In the genomic region with DNA sequence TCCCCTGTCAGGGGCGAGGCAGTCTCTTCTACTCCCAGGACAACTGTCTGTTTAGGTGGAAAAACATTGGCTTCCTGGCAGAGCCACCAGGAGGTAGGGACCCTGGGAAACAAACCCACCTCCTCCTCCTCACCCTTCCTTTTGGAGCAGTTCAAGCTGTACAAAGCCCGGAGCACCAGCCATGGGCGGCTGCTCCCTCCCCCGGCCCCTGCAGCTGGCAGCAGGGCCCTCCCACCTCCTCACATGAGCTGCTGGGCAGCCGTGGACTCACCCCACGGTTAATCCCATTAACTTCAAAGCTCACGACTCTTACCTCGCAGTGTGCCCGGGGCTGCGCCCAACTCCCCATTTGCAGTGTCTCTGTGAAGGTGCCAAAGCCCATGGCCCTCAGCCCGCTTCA, we compare ENCODE assay signal across 15 cellular contexts. TPM values are rescaled to one million over a fixed set of nuclear protein-coding genes. Genes with fewer than 3 reads are reported as not detected.
DNase-seq lines count a peak whose midpoint lies in the region; FAIRE-seq and TF ChIP-seq lines count a peak whose summit lies in the region.
"Had no signal": no experiment of that assay in that cellular context is flagged by ENCODE, and none has a peak within 500 bp of the region (broad histone marks: within the 10 kb centered on the region; RNA-seq: fewer than 3 reads in every experiment).

No MANE protein-coding gene starts in this region.

- H3K23me2 ChIP-seq in H1 (ENCODE audit: low read depth, low read length) = peaks cover 7% of the 10 kb centered on the region

- H3K79me2 ChIP-seq in H1 (ENCODE audit: control insufficient read depth in 1 of 2, insufficient read depth in 2 of 2, low read length in 2 of 2) = peaks cover 0 to 5% of the 10 kb centered on the region in 2 experiments; a peak in 1 of 4 replicates
- H3K79me2 ChIP-seq in osteoblast (ENCODE audit: insufficient read depth, low read length) = no peaks in the 10 kb centered on the region

- TF ChIP-seq EP300 in H1 (IDR thresholded peaks at IDR 0.05; ENCODE audit: borderline replicate concordance in 1 of 2, low read depth in 2 of 2, low read length in 2 of 2) (no peak), sigmoid colon (IDR thresholded peaks at IDR 0.05) (no peak)

- no peak overlapping the region for H2BK20ac ChIP-seq in H1 (ENCODE audit: low read length)

- no peak overlapping the region for H2BK5ac ChIP-seq in H1 (ENCODE audit: low read depth, low read length)

- intact Hi-C loops in sigmoid colon (cut with DNase I) = no loop called here

- 93% methylated on average over 11 of the region's 11 CpGs; no CpG with 5 or more reads in 1 of the 2 experiments for WGBS in H1 (ENCODE audit: extremely low coverage in 1 of 2, insufficient coverage in 1 of 2, insufficient read length in 1 of 2, insufficient replicate concordance in 2 of 2, low coverage in 1 of 2, low lambda C conversion rate in 2 of 2, missing lambda C conversion rate in 1 of 2), 2 experiments
- WGBS in sigmoid colon, 2 donors = 74 to 81% methylated on average over 11 of the region's 11 CpGs

- H3K27ac ChIP-seq in H1 (ENCODE audit: low read depth, low read length) (no peak overlapping the region), osteoblast (ENCODE audit: low read depth, low read length) (no peak overlapping the region), WERI-Rb-1 (no peak overlapping the region), sigmoid colon (no peak overlapping the region)
- H3K27ac ChIP-seq: A549, HL-60 had no signal

- no peak for TF ChIP-seq POLR2A in H1 (IDR thresholded peaks at IDR 0.05; ENCODE audit: control extremely low read depth in 1 of 2, low read depth in 2 of 2, low read length in 2 of 2)
- no peak for TF ChIP-seq POLR2A in sigmoid colon (IDR thresholded peaks at IDR 0.05)

- no peak overlapping the region for H2BK120ac ChIP-seq in H1 (replicated peaks; ENCODE audit: low read depth, low read length)

- no peak overlapping the region for H4K5ac ChIP-seq in H1 (ENCODE audit: insufficient read length, low read depth, low read length)

- no peak overlapping the region for H3K23ac ChIP-seq in H1 (ENCODE audit: insufficient read length)

- peaks cover 4% of the 10 kb centered on the region; the same call in 1 of the 2 replicates for H3K79me1 ChIP-seq in H1 (ENCODE audit: low read depth, low read length)

- H4K91ac ChIP-seq in H1 (replicated peaks; ENCODE audit: insufficient read length, low read length) = no peak overlapping the region

- DNase-seq in H7 (peak; percentile 51), H1 (ENCODE audit: low read depth in 1 of 2, low spot score in 2 of 2) (no peak), osteoblast (ENCODE audit: insufficient read length, low spot score, missing footprints) (peak; percentile 38), T1000 (lab: John Stamatoyannopoulos, UW) (no peak), WERI-Rb-1 (no peak), sigmoid colon (no peak)
- DNase-seq: AML-193; Calu3; CD8-positive, alpha-beta T cell; GF-D8; GOT3; HCEC 1CT; HFFc6 had no signal

- H3K4me2 ChIP-seq in H1 (ENCODE audit: insufficient read depth in 1 of 2, low read depth in 2 of 2, low read length in 2 of 2) (no peak overlapping the region), osteoblast (ENCODE audit: insufficient read depth, low read length) (no peak overlapping the region)
- H3K4me2 ChIP-seq: A549 had no signal

- H3K18ac ChIP-seq in H1 (ENCODE audit: extremely low read depth, low read length) = no peak overlapping the region

- CTCF ChIA-PET in H1 (lab: Charles Lee; ENCODE audit: partially characterized antibody) = no interaction called here

- no peak overlapping the region for H3K14ac ChIP-seq in H1 (ENCODE audit: insufficient read length)

- H3K27me3 ChIP-seq in H7 (ENCODE audit: control insufficient read depth, insufficient read depth, low read length) = no peaks in the 10 kb centered on the region
- H3K27me3 ChIP-seq in H1 (replicated peaks in 1 of 4; ENCODE audit: control insufficient read depth in 3 of 4, extremely low read depth in 1 of 4, insufficient read depth in 3 of 4, low read length in 3 of 4) = peaks cover 0 to 2% (median under 1%) of the 10 kb centered on the region in 4 experiments; a peak in 2 of 7 replicates
- no peaks in the 10 kb centered on the region for H3K27me3 ChIP-seq in osteoblast (ENCODE audit: insufficient read depth, low read length)
- peaks cover 95% of the 10 kb centered on the region for H3K27me3 ChIP-seq in WERI-Rb-1 (ENCODE audit: insufficient read depth, low read depth, severe bottlenecking)
- no peaks in the 10 kb centered on the region for H3K27me3 ChIP-seq in sigmoid colon

- H4K8ac ChIP-seq in H1 (ENCODE audit: extremely low read depth, insufficient read depth, low read length) = no peak overlapping the region; the same call in 1 of the 2 replicates

- no peak overlapping the region for H3K56ac ChIP-seq in H1 (replicated peaks; ENCODE audit: insufficient read length, low read depth, low read length)

- H2AFZ ChIP-seq in H1 (ENCODE audit: low read length) (no peak overlapping the region), osteoblast (ENCODE audit: low read length) (no peak overlapping the region)

- H2AK5ac ChIP-seq in H1 (ENCODE audit: low read depth, low read length) = no peak overlapping the region

- no peak overlapping the region for H2BK12ac ChIP-seq in H1 (ENCODE audit: low read depth, low read length)

- H3K4me3 ChIP-seq in H7 (ENCODE audit: insufficient read depth, low read depth, low read length) (no peak overlapping the region), H1 (ENCODE audit: extremely low read depth in 1 of 4, insufficient read depth in 2 of 4, low read depth in 3 of 4, low read length in 4 of 4) (no peak overlapping the region), osteoblast (ENCODE audit: insufficient read depth, low read length) (no peak overlapping the region), WERI-Rb-1 (ENCODE audit: low read depth, low read length) (no peak overlapping the region), sigmoid colon (no peak overlapping the region)
- H3K4me3 ChIP-seq: A549 had no signal

- no peak overlapping the region for H3K9ac ChIP-seq in H1 (replicated peaks in 1 of 4; ENCODE audit: extremely low read depth in 1 of 4, low read depth in 3 of 4, low read length in 3 of 4)

- H4K20me1 ChIP-seq in H1 (replicated peaks in 1 of 2; ENCODE audit: control insufficient read depth in 1 of 2, insufficient read depth in 2 of 2, low read length in 2 of 2) = peaks cover 0 to 7% of the 10 kb centered on the region in 2 experiments
- H4K20me1 ChIP-seq in osteoblast (ENCODE audit: insufficient read depth, low read length) = no peaks in the 10 kb centered on the region

- TF ChIP-seq RAD21 in H1 (IDR thresholded peaks at IDR 0.05 in 1 of 2, conservative IDR thresholded peaks at IDR 0.05 in 1 of 2; ENCODE audit: low read depth in 2 of 2, low read length in 2 of 2) = no peak

- H3K9me3 ChIP-seq in H1 (ENCODE audit: insufficient read depth in 2 of 2, low read depth in 1 of 2, low read length in 1 of 2) (no peaks in the 10 kb centered on the region), osteoblast (ENCODE audit: low read depth, low read length) (no peaks in the 10 kb centered on the region), WERI-Rb-1 (ENCODE audit: severe bottlenecking) (no peaks in the 10 kb centered on the region), sigmoid colon (no peaks in the 10 kb centered on the region)
- H3K9me3 ChIP-seq: A549 had no signal

- H2BK15ac ChIP-seq in H1 (ENCODE audit: low read length) = peak overlapping the region; percentile 61

- no peak for FAIRE-seq in H1 (lab: Jason Lieb, UNC)
- FAIRE-seq: A549 had no signal

- POLR2A ChIA-PET in H1 (lab: Charles Lee; ENCODE audit: partially characterized antibody) = interaction anchor here (0.6 to 1.6 kb wide), 2 partner anchors 12 to 137 kb away, joined by 4 read pairs; no protein-coding TSS in a partner anchor

- no peak for TF ChIP-seq CTCF in H1 (IDR thresholded peaks at IDR 0.05; ENCODE audit: control extremely low read depth in 1 of 3, insufficient read depth in 1 of 3, low read depth in 1 of 3, low read length in 3 of 3)
- no peak for TF ChIP-seq CTCF in osteoblast (IDR thresholded peaks at IDR 0.05; ENCODE audit: extremely low read depth, low read depth, low read length)
- TF ChIP-seq CTCF in WERI-Rb-1 (IDR thresholded peaks at IDR 0.05; ENCODE audit: low read depth, low read length) = no peak
- TF ChIP-seq CTCF in sigmoid colon (IDR thresholded peaks at IDR 0.05) = no peak

- H3K4me1 ChIP-seq in H1 (replicated peaks in 1 of 4; ENCODE audit: control insufficient read depth in 3 of 4, insufficient read depth in 4 of 4, low read length in 3 of 4) = peaks cover 0 to 3% (median under 1%) of the 10 kb centered on the region in 4 experiments; a peak in 2 of 7 replicates
- H3K4me1 ChIP-seq in osteoblast (ENCODE audit: insufficient read depth, low read length) = no peaks in the 10 kb centered on the region
- H3K4me1 ChIP-seq in sigmoid colon = peaks cover 0 to 7% (median 2%) of the 10 kb centered on the region in 4 donors

- no peak overlapping the region for H3K4ac ChIP-seq in H1 (replicated peaks; ENCODE audit: insufficient read length, low read depth, low read length)

- H3K36me3 ChIP-seq in H7 (replicated peaks; ENCODE audit: control insufficient read depth, insufficient read depth, low read length) = no peaks in the 10 kb centered on the region
- H3K36me3 ChIP-seq in H1 (ENCODE audit: control insufficient read depth in 2 of 4, insufficient read depth in 4 of 4, low read length in 3 of 4) = no peaks in the 10 kb centered on the region
- no peaks in the 10 kb centered on the region for H3K36me3 ChIP-seq in osteoblast (ENCODE audit: insufficient read depth, low read length)
- H3K36me3 ChIP-seq in WERI-Rb-1 = no peaks in the 10 kb centered on the region
- no peaks in the 10 kb centered on the region for H3K36me3 ChIP-seq in sigmoid colon

TF ChIP-seq in H1, 55 proteins besides CTCF, POLR2A, EP300 and RAD21 (continues in another document):
- no peak for TF ChIP-seq TBP (IDR thresholded peaks at IDR 0.05; ENCODE audit: low read depth, low read length)
- no peak for TF ChIP-seq SIRT6 (IDR thresholded peaks at IDR 0.05; ENCODE audit: low read length)
- TF ChIP-seq SRF (IDR thresholded peaks at IDR 0.05; ENCODE audit: low read depth, low read length) = no peak
- no peak for TF ChIP-seq POLR2AphosphoS5 (IDR thresholded peaks at IDR 0.05; ENCODE audit: low read depth, low read length)
- no peak for TF ChIP-seq KDM4A (IDR thresholded peaks at IDR 0.05; ENCODE audit: low read depth, low read length, severe bottlenecking)

RNA-seq across cellular contexts. Expression of gene CDH4, which starts 48.7 kb away (rescaled TPM):
- 3.9 and 6.1 TPM in 2 replicates for total RNA-seq in H7 (2014; rRNA removed; shearing (Covaris generic))
- total RNA-seq in H1 (2021; fragmentation: NEBNext Ultra II Directional; extraction: Animal tissue kit (Norgen Biotek cat#: 25700)) = 7.4 and 7.9 TPM in 2 replicates
- 4.3 and 6.4 TPM in 2 replicates for polyA plus RNA-seq in H1 (2011; rRNA removed)
- polyA plus RNA-seq in H1 (2011; cell fraction: cytosol; rRNA removed) = 3.2 TPM
- 6.0 TPM for polyA plus RNA-seq in H1 (2011; cell fraction: nucleus; rRNA removed)
- 4.9 to 8.0 TPM (median 7.3 TPM) in 4 replicates for polyA plus RNA-seq in H1 (2012, experiment 1 of 2)
- polyA plus RNA-seq in H1 (2012, experiment 2 of 2) = 5.8 TPM
- 8.3 TPM for polyA plus RNA-seq in H1 (2013, experiment 1 of 2)
- polyA plus RNA-seq in H1 (2013, experiment 2 of 2) = 7.3 TPM
- polyA minus RNA-seq in H1 (2011; rRNA and poly(A)+ RNA removed) = 6.3 and 6.4 TPM in 2 replicates
- 7.4 TPM for polyA minus RNA-seq in H1 (2011; cell fraction: cytosol; rRNA and poly(A)+ RNA removed)
- 5.2 TPM for polyA minus RNA-seq in H1 (2011; cell fraction: nucleus; rRNA and poly(A)+ RNA removed)
- total RNA-seq in osteoblast = 1.1 and 1.8 TPM in 2 replicates
- total RNA-seq in sigmoid colon = under 1 TPM in 1 of 4 donors, not detected in 3; under 0.01 TPM
- polyA plus RNA-seq in sigmoid colon = under 1 TPM in 1 of 3 donors, not detected in 2; 0.06 TPM
- total RNA-seq: Calu3 had no signal

Comparison
In these comparisons a context has a peak if more than half of its experiments do, and no peak if none do; other contexts are left out.
1. DNase-seq: peak in H7 (single experiment) and osteoblast (single experiment); none in H1 (0 of 2), T1000 (single experiment), WERI-Rb-1 (single experiment) and sigmoid colon (single experiment).